In genomic region chr1:212916395-212917133, GRCh38 we compare ENCODE assay signal across 8 cellular contexts. TPM values are rescaled to one million over a fixed set of nuclear protein-coding genes. Genes with fewer than 3 reads are reported as not detected.
DNase-seq lines count a peak whose midpoint lies in the region; ATAC-seq, FAIRE-seq and TF ChIP-seq lines count a peak whose summit lies in the region.

No MANE protein-coding gene starts in this region.

- no peaks in the 10 kb centered on the region for H3K36me3 Mint-ChIP-seq in progenitor cell of endocrine pancreas (ENCODE audit: insufficient read depth)

- H3K27me3 Mint-ChIP-seq in progenitor cell of endocrine pancreas = peaks cover 57% of the 10 kb centered on the region

- FAIRE-seq in GM12892 (lab: Jason Lieb, UNC) = no peak

- ATAC-seq in GM18870 (IDR thresholded peaks at IDR 0.05; ENCODE audit: unreplicated experiment) = no peak

- CTCF ChIA-PET in GM10248 (lab: Yijun Ruan, JAX) = interaction anchor here (1.4 kb wide), 2 partner anchors 24 to 96 kb away, joined by 3 to 4 read pairs; no protein-coding TSS in a partner anchor

- no peaks in the 10 kb centered on the region for H3K9me3 Mint-ChIP-seq in progenitor cell of endocrine pancreas (ENCODE audit: low read depth)

- POLR2A ChIA-PET in GM10248 (lab: Yijun Ruan, JAX) = no interaction called here

- no peak for TF ChIP-seq POLR2A in GM12892 (IDR thresholded peaks at IDR 0.05; ENCODE audit: low read depth, low read length)

- DNase-seq in GM10248 (ENCODE audit: extremely low spot score) (peak; percentile 51), NCI-H82 treated with DMSO at 0.1 percent for 48 hours (lab: John Stamatoyannopoulos, UW; ENCODE audit: unreplicated experiment) (peak; percentile 16), globus pallidus (ENCODE audit: low spot score) (peak; percentile 9), progenitor cell of endocrine pancreas (ENCODE audit: low spot score, unreplicated experiment) (no peak), NAMALWA (ENCODE audit: low spot score) (no peak), SW480 (ENCODE audit: low spot score) (no peak), GM12892 (ENCODE audit: insufficient read length) (no peak)

- peak overlapping the region; percentile 56 for H3K4me3 Mint-ChIP-seq in progenitor cell of endocrine pancreas (ENCODE audit: low read depth)

- no peak for TF ChIP-seq CTCF in GM10248 (IDR thresholded peaks at IDR 0.05; ENCODE audit: control extremely low read depth, extremely low read depth, low read depth, missing control alignments)
- no peak for TF ChIP-seq CTCF in progenitor cell of endocrine pancreas (IDR thresholded peaks at IDR 0.05; ENCODE audit: unreplicated experiment)

- H3K4me1 Mint-ChIP-seq in progenitor cell of endocrine pancreas (ENCODE audit: low read depth) = peaks cover 6% of the 10 kb centered on the region

- peak overlapping the region; percentile 88 for H3K27ac Mint-ChIP-seq in progenitor cell of endocrine pancreas

RNA-seq across cellular contexts. Expression of gene VASH2, which starts 33.8 kb away (rescaled TPM):
- 15.8 and 17.8 TPM in 2 replicates for total RNA-seq in progenitor cell of endocrine pancreas
- 35.6 TPM for polyA plus RNA-seq in GM12892 (2012; ENCODE audit: missing spikeins)

RNA-seq across cellular contexts. Expression of gene FLVCR1, which starts 58.5 kb away (rescaled TPM):
- 27.0 and 31.4 TPM in 2 replicates for total RNA-seq in progenitor cell of endocrine pancreas
- 23.4 TPM for polyA plus RNA-seq in GM12892 (2012; ENCODE audit: missing spikeins)

Comparison
In these comparisons a context has a peak if more than half of its experiments do, and no peak if none do; other contexts are left out.
1. DNase-seq: peak in GM10248 (single experiment), NCI-H82 treated with DMSO at 0.1 percent for 48 hours (single experiment) and globus pallidus (single experiment); none in progenitor cell of endocrine pancreas (single experiment), NAMALWA (single experiment), SW480 (single experiment) and GM12892 (single experiment).